12 cellular contexts compared by ENCODE assay signal in the genomic region with DNA sequence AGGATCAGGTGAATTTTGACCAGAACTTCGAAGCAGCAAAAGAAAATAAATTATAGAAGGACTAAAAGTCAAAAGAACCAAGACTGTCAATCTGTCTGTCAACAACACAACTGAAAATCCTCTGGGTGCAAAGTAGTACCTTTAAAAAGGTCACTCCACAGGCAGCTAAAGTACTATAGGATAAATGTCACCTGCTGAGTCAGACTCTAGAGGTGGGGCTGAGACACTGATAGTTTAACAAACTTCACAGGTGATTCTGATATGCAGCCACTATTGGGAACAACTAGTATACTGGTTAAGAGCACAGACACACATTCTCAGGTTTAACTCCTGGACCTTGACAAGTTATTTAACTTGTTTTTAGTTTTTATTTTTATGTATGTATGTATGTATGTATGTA.
DNase-seq lines count a peak whose midpoint lies in the region; ATAC-seq and TF ChIP-seq lines count a peak whose summit lies in the region.
"Had no signal": no experiment of that assay in that cellular context is flagged by ENCODE, and none has a peak within 500 bp of the region (broad histone marks: within the 10 kb centered on the region; RNA-seq: fewer than 3 reads in every experiment).

No MANE protein-coding gene starts in this region.

- DNase-seq in stimulated activated CD4-positive, alpha-beta T cell treated with anti-CD3 and anti-CD28 coated beads, Interleukin-4, amount 100 ng/mL, for 24 hours = peak; percentile 26
- DNase-seq in stimulated activated CD4-positive, alpha-beta T cell treated with anti-CD3 and anti-CD28 coated beads, Interleukin-1b, Interleukin-23, amount 100 ng/mL, for 48 hours = no peak
- DNase-seq in T-helper 17 cell (no peak), endodermal cell (no peak), DMS153 treated with DMSO at 0.1 percent for 48 hours (lab: John Stamatoyannopoulos, UW; ENCODE audit: unreplicated experiment) (no peak), erythroblast (lab: John Stamatoyannopoulos, UW) (no peak), KG1 (lab: John Stamatoyannopoulos, UW) (no peak)
- DNase-seq: caudate nucleus; NK-92 treated with Interleukin-12 subunit alpha and Interleukin-12 subunit beta, amount 100 ng/mL, for 24 hours; testis had no signal

- 88% methylated on average over 1 of the region's 1 CpG; no CpG with 5 or more reads in 1 of the 2 experiments for WGBS in endodermal cell (ENCODE audit: insufficient coverage in 1 of 2, insufficient read length in 1 of 2), 2 experiments

- no peak overlapping the region for H3K9ac ChIP-seq in endodermal cell (ENCODE audit: extremely low read depth, low read length, poor library complexity, severe bottlenecking)

- no peak for TF ChIP-seq CTCF in endodermal cell (conservative IDR thresholded peaks at IDR 0.05)

- peak overlapping the region; percentile 12 for H3K4me3 ChIP-seq in endodermal cell (ENCODE audit: low read length)
- H3K4me3 ChIP-seq: lung, testis had no signal

- H3K36me3 ChIP-seq in endodermal cell (ENCODE audit: control insufficient read depth, insufficient read depth, low read length) = no peaks in the 10 kb centered on the region

- H3K4me3 Mint-ChIP-seq in T-helper 17 cell = peak overlapping the region; percentile 75
- no peak overlapping the region for H3K4me3 Mint-ChIP-seq in endodermal cell
- H3K4me3 Mint-ChIP-seq: neural crest cell had no signal

- no peaks in the 10 kb centered on the region for H3K9me3 ChIP-seq in T-helper 17 cell (ENCODE audit: control insufficient read depth, low read length, poor library complexity, severe bottlenecking)
- no peaks in the 10 kb centered on the region for H3K9me3 ChIP-seq in endodermal cell (ENCODE audit: control insufficient read depth, low read length)
- H3K9me3 ChIP-seq: testis had no signal

- TF ChIP-seq POLR2A in erythroblast (IDR thresholded peaks at IDR 0.05; ENCODE audit: low read length) = no peak

- no peak overlapping the region for H3K27ac ChIP-seq in endodermal cell (ENCODE audit: low read depth, low read length)
- H3K27ac ChIP-seq: testis had no signal

- no peaks in the 10 kb centered on the region for H3K9me3 Mint-ChIP-seq in endodermal cell
- H3K9me3 Mint-ChIP-seq: neural crest cell had no signal

- H3K27me3 Mint-ChIP-seq in T-helper 17 cell = no peaks in the 10 kb centered on the region
- no peaks in the 10 kb centered on the region for H3K27me3 Mint-ChIP-seq in endodermal cell (ENCODE audit: insufficient read depth)

- H3K4me1 Mint-ChIP-seq in T-helper 17 cell (peaks cover 24% of the 10 kb centered on the region), endodermal cell (peaks cover 12% of the 10 kb centered on the region)
- H3K4me1 Mint-ChIP-seq: neural crest cell had no signal

- peak; percentile 65 for ATAC-seq in T-helper 17 cell

- H3K27me3 ChIP-seq in endodermal cell (ENCODE audit: control insufficient read depth, insufficient read depth, low read length, poor library complexity, severe bottlenecking) = no peaks in the 10 kb centered on the region
- H3K27me3 ChIP-seq: testis had no signal

- no peaks in the 10 kb centered on the region for H3K4me1 ChIP-seq in endodermal cell (ENCODE audit: control insufficient read depth, insufficient read depth, low read length)
- H3K4me1 ChIP-seq: testis had no signal

- peaks cover 3% of the 10 kb centered on the region for H3K36me3 Mint-ChIP-seq in T-helper 17 cell (ENCODE audit: low read depth)
- no peaks in the 10 kb centered on the region for H3K36me3 Mint-ChIP-seq in endodermal cell (ENCODE audit: low read depth)

- H3K27ac Mint-ChIP-seq in T-helper 17 cell (peak overlapping the region; percentile 90), endodermal cell (no peak overlapping the region)
